34 cellular contexts compared by ENCODE assay signal in the genomic region with DNA sequence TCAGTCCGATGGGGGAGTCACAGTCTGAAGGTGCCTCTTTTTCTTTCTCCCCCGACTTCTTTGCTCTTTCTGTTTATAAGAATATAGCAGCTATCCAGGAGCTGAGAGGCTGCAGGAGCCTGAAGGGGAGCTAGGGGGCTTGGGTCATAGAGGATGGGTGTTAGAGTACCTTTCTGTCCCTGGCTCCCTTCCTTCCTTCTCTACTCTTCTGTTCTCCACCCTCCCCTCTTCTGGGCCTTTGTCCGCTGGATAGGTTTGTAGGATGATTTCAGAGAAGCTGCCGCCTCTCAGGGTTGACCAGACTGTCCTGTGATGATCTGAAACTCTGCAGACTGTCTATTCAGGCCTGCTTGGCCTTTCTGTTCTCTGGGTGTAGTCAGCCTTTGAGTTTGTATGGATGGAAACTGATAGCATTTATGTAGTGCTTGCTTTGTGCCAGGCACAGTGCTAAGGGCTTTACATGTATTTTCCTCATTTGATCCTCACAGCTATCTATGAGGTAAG. TPM values are rescaled to one million over a fixed set of nuclear protein-coding genes. Genes with fewer than 3 reads are reported as not detected.
"Had no signal": no experiment of that assay in that cellular context is flagged by ENCODE, and none has a peak within 500 bp of the region (broad histone marks: within the 10 kb centered on the region; RNA-seq: fewer than 3 reads in every experiment).

No MANE protein-coding gene starts in this region.

- H3K4me1 ChIP-seq: right lobe of liver, uterus had no signal

- H3K9me3 Mint-ChIP-seq: activated T-cell treated with anti-CD3 and anti-CD28 coated beads, Interleukin-2, amount 50 U/mL, for 72 hours; effector memory CD8-positive, alpha-beta T cell; natural killer cell treated with Interleukin-12 subunit alpha and Interleukin-12 subunit beta and Interleukin-15 and Interleukin-18, amount 100 ng/mL, for 72 hours; stimulated activated naive CD8-positive, alpha-beta T cell treated with anti-CD3 and anti-CD28 coated beads, Interleukin-15, Interleukin-2, amounts not matched to agents 100 ng/mL and 50 ng/mL, for 24 hours; type B pancreatic cell had no signal

- H3K4me3 ChIP-seq: coronary artery, dorsolateral prefrontal cortex, gastrocnemius medialis, left ventricle myocardium inferior, lung, right lobe of liver, skin epidermis, thoracic aorta, uterus had no signal

- H3K36me3 Mint-ChIP-seq: activated naive CD8-positive, alpha-beta T cell; natural killer cell treated with Interleukin-12 subunit alpha and Interleukin-12 subunit beta and Interleukin-15 and Interleukin-18, amount 100 ng/mL, for 72 hours; type B pancreatic cell had no signal

- H3K27ac ChIP-seq: coronary artery, dorsolateral prefrontal cortex, left ventricle myocardium inferior, right lobe of liver, skin epidermis, thoracic aorta, VCaP had no signal

- H3K36me3 ChIP-seq: right lobe of liver, uterus had no signal

- H3K27ac Mint-ChIP-seq: activated naive CD8-positive, alpha-beta T cell; activated T-cell treated with anti-CD3 and anti-CD28 coated beads, Interleukin-2, amount 50 U/mL, for 72 hours; effector memory CD8-positive, alpha-beta T cell; natural killer cell treated with Interleukin-12 subunit alpha and Interleukin-12 subunit beta and Interleukin-15 and Interleukin-18, amount 100 ng/mL, for 72 hours; stimulated activated naive CD8-positive, alpha-beta T cell treated with anti-CD3 and anti-CD28 coated beads, Interleukin-15, Interleukin-2, amounts not matched to agents 100 ng/mL and 50 ng/mL, for 24 hours; type B pancreatic cell had no signal

- H3K4me3 Mint-ChIP-seq: activated naive CD8-positive, alpha-beta T cell; activated T-cell treated with anti-CD3 and anti-CD28 coated beads, Interleukin-2, amount 50 U/mL, for 72 hours; effector memory CD8-positive, alpha-beta T cell; natural killer cell treated with Interleukin-12 subunit alpha and Interleukin-12 subunit beta and Interleukin-15 and Interleukin-18, amount 100 ng/mL, for 72 hours; stimulated activated naive CD8-positive, alpha-beta T cell treated with anti-CD3 and anti-CD28 coated beads, Interleukin-15, Interleukin-2, amounts not matched to agents 100 ng/mL and 50 ng/mL, for 24 hours; type B pancreatic cell had no signal

- ATAC-seq: activated T-cell treated with anti-CD3 and anti-CD28 coated beads, Interleukin-2, amount 50 U/mL, for 72 hours; effector memory CD8-positive, alpha-beta T cell; natural killer cell treated with Interleukin-12 subunit alpha and Interleukin-12 subunit beta and Interleukin-15 and Interleukin-18, amount 100 ng/mL, for 72 hours; right lobe of liver had no signal

- H3K27me3 ChIP-seq: dorsolateral prefrontal cortex, gastrocnemius medialis, right lobe of liver, uterus had no signal

- H3K9me3 ChIP-seq: gastrocnemius medialis, left ventricle myocardium inferior, right lobe of liver, thoracic aorta, uterus had no signal

- DNase-seq: activated CD4-positive, alpha-beta T cell treated with anti-CD3 and anti-CD28 coated beads for 4 hours; activated CD4-positive, alpha-beta T cell treated with anti-CD3 and anti-CD28 coated beads, Interleukin-2, amount 50 U/mL, for 4 hours; activated effector memory CD4-positive, alpha-beta T cell treated with Interleukin-2 at 50 U/mL for 16 hours; activated naive CD4-positive, alpha-beta T cell treated with Interleukin-2 at 50 U/mL for 16 hours; activated T-cell treated with anti-CD3 and anti-CD28 coated beads for 4 hours; activated T-cell treated with anti-CD3 and anti-CD28 coated beads, Interleukin-2, amount 50 U/mL, for 72 hours; anterior cingulate cortex; dorsolateral prefrontal cortex; effector memory CD8-positive, alpha-beta T cell; erythroblast; gastrocnemius medialis; glutamatergic neuron; islet precursor cell; left ventricle myocardium inferior; mesendoderm; posterior cingulate gyrus; stimulated activated CD4-positive, alpha-beta T cell treated with anti-CD3 and anti-CD28 coated beads, Interleukin-12 subunit alpha, Interleukin-12 subunit beta, amount 100 ng/mL, for 4 hours; stimulated activated CD4-positive, alpha-beta T cell treated with anti-CD3 and anti-CD28 coated beads, Interleukin-4, amount 100 ng/mL, for 1 hour; T-helper 9 cell had no signal

RNA-seq across cellular contexts. Expression of a gene that starts 33.2 kb away (rescaled TPM):
- total RNA-seq: activated T-cell treated with anti-CD3 and anti-CD28 coated beads, Interleukin-2, amount 50 U/mL, for 72 hours; cerebellum; left ventricle myocardium inferior; lung; mononuclear cell; natural killer cell treated with Interleukin-12 subunit alpha and Interleukin-12 subunit beta and Interleukin-15 and Interleukin-18, amount 100 ng/mL, for 72 hours; osteoblast; right lobe of liver; subcutaneous adipose tissue; thoracic aorta; uterus had no signal
- polyA plus RNA-seq: lung had no signal
